9 cellular contexts compared by ENCODE assay signal in the genomic region with DNA sequence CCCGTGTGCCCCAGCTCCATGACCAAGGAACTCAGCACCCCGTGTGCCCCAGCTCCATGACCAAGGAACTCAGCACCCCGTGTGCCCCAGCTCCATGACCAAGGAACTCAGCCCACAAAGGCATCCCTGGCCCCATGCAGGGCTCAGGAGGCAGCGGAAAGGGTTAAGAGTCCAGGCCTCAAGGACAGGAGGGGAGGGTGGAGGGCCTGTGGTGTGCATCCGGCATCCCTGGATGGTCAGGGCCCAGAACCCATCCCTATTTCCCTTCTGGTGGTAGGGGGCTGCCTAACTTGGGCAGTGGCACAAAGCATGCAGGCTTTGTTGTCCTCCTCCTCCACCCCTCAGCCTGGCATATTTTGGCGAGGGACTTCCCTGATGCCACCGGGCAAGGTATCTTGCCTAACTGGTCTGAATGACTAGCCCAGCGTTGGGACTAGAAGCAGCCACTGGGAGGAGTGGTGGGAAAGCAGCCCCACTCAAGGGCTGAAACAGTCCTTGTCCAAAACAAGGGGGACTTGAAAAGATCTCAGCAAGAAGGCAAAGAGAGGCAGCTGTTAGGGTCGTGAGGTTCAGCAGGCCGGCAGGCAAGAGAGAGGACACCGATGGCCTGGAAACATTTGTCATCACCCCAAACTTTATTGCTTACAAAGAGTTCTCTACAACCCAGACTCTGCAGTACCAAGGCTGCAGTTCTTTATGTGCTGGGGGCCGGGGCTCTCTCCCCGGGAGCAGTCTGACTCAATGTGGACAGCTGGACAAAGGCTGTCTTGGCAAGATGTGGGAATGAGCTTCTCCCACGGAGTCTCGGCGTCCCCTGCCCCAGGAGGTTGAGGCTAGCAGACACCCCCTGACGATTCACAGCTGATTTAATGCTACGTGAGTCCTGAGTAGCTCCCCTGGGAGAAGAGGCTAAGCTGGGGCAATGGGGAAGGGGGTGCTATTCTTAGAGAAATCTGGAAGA. TPM values are rescaled to one million over a fixed set of nuclear protein-coding genes. Genes with fewer than 3 reads are reported as not detected.
DNase-seq lines count a peak whose midpoint lies in the region; ATAC-seq, FAIRE-seq and TF ChIP-seq lines count a peak whose summit lies in the region.
"Had no signal": no experiment of that assay in that cellular context is flagged by ENCODE, and none has a peak within 500 bp of the region (broad histone marks: within the 10 kb centered on the region; RNA-seq: fewer than 3 reads in every experiment).

No MANE protein-coding gene starts in this region.

- H3K27ac ChIP-seq in CD4-positive, CD25-positive, alpha-beta regulatory T cell (ENCODE audit: insufficient read depth, low read length, poor library complexity, severe bottlenecking): peak overlapping the region; percentile 73
- H3K27ac ChIP-seq in H1 (ENCODE audit: low read depth, low read length): no peak overlapping the region

- H3K23me2 ChIP-seq in H1 (ENCODE audit: low read depth, low read length): peaks cover 6% of the 10 kb centered on the region

- H3K4me1 ChIP-seq in CD4-positive, CD25-positive, alpha-beta regulatory T cell (ENCODE audit: control insufficient read depth, insufficient read depth, low read length, poor library complexity, severe bottlenecking): peaks cover 19% of the 10 kb centered on the region
- H3K4me1 ChIP-seq in NT2/D1 (ENCODE audit: insufficient read depth, insufficient read length) (peaks cover 7% of the 10 kb centered on the region), H1 (replicated peaks in 1 of 4; ENCODE audit: control insufficient read depth in 3 of 4, insufficient read depth in 4 of 4, low read length in 3 of 4) (peaks cover 4 to 10% (median 6%) of the 10 kb centered on the region in 4 experiments; a peak in 6 of 7 replicates)

- no peaks in the 10 kb centered on the region for H3K79me1 ChIP-seq in H1 (ENCODE audit: low read depth, low read length)

- H3K36me3 Mint-ChIP-seq in CD4-positive, CD25-positive, alpha-beta regulatory T cell: peaks cover 4% of the 10 kb centered on the region
- peaks cover 0 to 37% (median 0%) of the 10 kb centered on the region in 3 donors for H3K36me3 Mint-ChIP-seq in naive thymus-derived CD8-positive, alpha-beta T cell

- peaks cover 45% of the 10 kb centered on the region for H3K36me3 ChIP-seq in CD4-positive, CD25-positive, alpha-beta regulatory T cell (ENCODE audit: control insufficient read depth, insufficient read depth, low read length)
- H3K36me3 ChIP-seq in NT2/D1 (ENCODE audit: insufficient read depth, insufficient read length, low read length): peaks cover 51% of the 10 kb centered on the region
- H3K36me3 ChIP-seq in H1 (ENCODE audit: control insufficient read depth in 2 of 4, insufficient read depth in 4 of 4, low read length in 3 of 4): peaks cover 0 to 4% (median 1%) of the 10 kb centered on the region in 4 experiments; a peak in 3 of 8 replicates

- H3K4ac ChIP-seq in H1 (replicated peaks; ENCODE audit: insufficient read length, low read depth, low read length): no peak overlapping the region

- H3K4me1 Mint-ChIP-seq in CD4-positive, CD25-positive, alpha-beta regulatory T cell: peaks cover 0 to 36% (median 21%) of the 10 kb centered on the region in 4 donors
- H3K4me1 Mint-ChIP-seq in naive thymus-derived CD8-positive, alpha-beta T cell: peaks cover 19 to 36% (median 31%) of the 10 kb centered on the region in 4 donors

- H3K14ac ChIP-seq in H1 (ENCODE audit: insufficient read length): no peak overlapping the region

- H3K4me2 ChIP-seq in H1 (ENCODE audit: insufficient read depth in 1 of 2, low read depth in 2 of 2, low read length in 2 of 2): peak overlapping the region; percentile 85 to 92

- no peak overlapping the region for H2BK20ac ChIP-seq in H1 (ENCODE audit: low read length)

- peak overlapping the region; percentile 75; the same call in 1 of the 2 replicates for H2BK12ac ChIP-seq in H1 (ENCODE audit: low read depth, low read length)

- no peaks in the 10 kb centered on the region for H3K9me3 Mint-ChIP-seq in CD4-positive, CD25-positive, alpha-beta regulatory T cell
- no peaks in the 10 kb centered on the region for H3K9me3 Mint-ChIP-seq in naive thymus-derived CD8-positive, alpha-beta T cell

- H4K5ac ChIP-seq in H1 (ENCODE audit: insufficient read length, low read depth, low read length): no peak overlapping the region

- H3K9ac ChIP-seq in NT2/D1 (ENCODE audit: insufficient read length, low read depth) (peak overlapping the region; percentile 76), H1 (replicated peaks in 1 of 4; ENCODE audit: extremely low read depth in 1 of 4, low read depth in 3 of 4, low read length in 3 of 4) (peak overlapping the region in 3 of 4 experiments; percentile 34 to 63 (median 54); a peak in 3 of 7 replicates)

- H4K8ac ChIP-seq in H1 (ENCODE audit: extremely low read depth, insufficient read depth, low read length): peak overlapping the region; percentile 23; the same call in 1 of the 2 replicates

- FAIRE-seq in H1 (lab: Jason Lieb, UNC): no peak

- POLR2A ChIA-PET in H1 (lab: Charles Lee; ENCODE audit: partially characterized antibody): interaction anchor here (0.7 to 1.5 kb wide), 4 partner anchors 14 to 125 kb away, joined by 3 to 5 read pairs (median 4); partner anchors contain the start of gene FMNL1
- POLR2A ChIA-PET in naive thymus-derived CD8-positive, alpha-beta T cell (lab: Charles Lee): interaction anchor here (0.6 to 47.5 kb wide), 6 partner anchors 11 to 54 kb away, joined by 3 to 1514 read pairs (median 4); partner anchors contain the start of genes FMNL1 and MAP3K14

- 76% methylated on average over 18 of the region's 18 CpGs; no CpG with 5 or more reads in 1 of the 2 experiments for WGBS in H1 (ENCODE audit: extremely low coverage in 1 of 2, insufficient coverage in 1 of 2, insufficient read length in 1 of 2, insufficient replicate concordance in 2 of 2, low coverage in 1 of 2, low lambda C conversion rate in 2 of 2, missing lambda C conversion rate in 1 of 2), 2 experiments

- DNase-seq in CD4-positive, CD25-positive, alpha-beta regulatory T cell: no peak
- DNase-seq in NT2/D1 (ENCODE audit: low read depth, low spot score) (no peak), H1 (ENCODE audit: low read depth in 1 of 2, low spot score in 2 of 2) (peak in 1 of 2 experiments; percentile 57), NCI-H1048 (lab: John Stamatoyannopoulos, UW) (no peak), GM10266 (ENCODE audit: extremely low spot score) (no peak), A172 (ENCODE audit: low spot score) (no peak)
- peak in 1 of 10 donors; percentile 43 for DNase-seq in naive thymus-derived CD8-positive, alpha-beta T cell
- DNase-seq: NCI-H524 treated with DMSO at 0.1 percent for 48 hours had no signal

- no peak for TF ChIP-seq RAD21 in H1 (IDR thresholded peaks at IDR 0.05 in 1 of 2, conservative IDR thresholded peaks at IDR 0.05 in 1 of 2; ENCODE audit: low read depth in 2 of 2, low read length in 2 of 2)

- no peak overlapping the region for H2AFZ ChIP-seq in H1 (ENCODE audit: low read length)

- H2BK15ac ChIP-seq in H1 (ENCODE audit: low read length): no peak overlapping the region

- CTCF ChIA-PET in H1 (lab: Charles Lee; ENCODE audit: partially characterized antibody): interaction anchor here (0.6 to 29.1 kb wide), 8 partner anchors 9 to 127 kb away, joined by 3 to 579 read pairs (median 5); no protein-coding TSS in a partner anchor

- TF ChIP-seq CTCF in H1 (IDR thresholded peaks at IDR 0.05; ENCODE audit: control extremely low read depth in 1 of 3, insufficient read depth in 1 of 3, low read depth in 1 of 3, low read length in 3 of 3) (peak in 1 of 3 experiments; percentile 10; a peak in 1 of 4 replicates), GM10266 (IDR thresholded peaks at IDR 0.05; ENCODE audit: control insufficient read depth, insufficient read depth, low read depth, missing control alignments) (no peak)

- no peaks in the 10 kb centered on the region for H3K79me2 ChIP-seq in H1 (ENCODE audit: control insufficient read depth in 1 of 2, insufficient read depth in 2 of 2, low read length in 2 of 2)

- H3K27ac Mint-ChIP-seq in CD4-positive, CD25-positive, alpha-beta regulatory T cell: peak overlapping the region; percentile 52 to 88 (median 59)
- H3K27ac Mint-ChIP-seq in naive thymus-derived CD8-positive, alpha-beta T cell: peak overlapping the region; percentile 45 to 93 (median 88)

- no peak overlapping the region for H3K56ac ChIP-seq in H1 (replicated peaks; ENCODE audit: insufficient read length, low read depth, low read length)

- H2AK5ac ChIP-seq in H1 (ENCODE audit: low read depth, low read length): no peak overlapping the region

- no peak for TF ChIP-seq POLR2A in H1 (IDR thresholded peaks at IDR 0.05; ENCODE audit: control extremely low read depth in 1 of 2, low read depth in 2 of 2, low read length in 2 of 2)

- no peaks in the 10 kb centered on the region for H3K27me3 Mint-ChIP-seq in CD4-positive, CD25-positive, alpha-beta regulatory T cell
- H3K27me3 Mint-ChIP-seq in naive thymus-derived CD8-positive, alpha-beta T cell: no peaks in the 10 kb centered on the region

- no peak overlapping the region for H3K4me3 ChIP-seq in CD4-positive, CD25-positive, alpha-beta regulatory T cell (ENCODE audit: low read depth, low read length)
- H3K4me3 ChIP-seq in NT2/D1 (ENCODE audit: insufficient read length, low read depth) (peak overlapping the region; percentile 37), H1 (ENCODE audit: extremely low read depth in 1 of 4, insufficient read depth in 2 of 4, low read depth in 3 of 4, low read length in 4 of 4) (peak overlapping the region; percentile 52 to 69 (median 60); a peak in 6 of 8 replicates)

- peak overlapping the region; percentile 32 to 89 (median 76) for H3K4me3 Mint-ChIP-seq in CD4-positive, CD25-positive, alpha-beta regulatory T cell
- peak overlapping the region; percentile 78 to 91 (median 84) for H3K4me3 Mint-ChIP-seq in naive thymus-derived CD8-positive, alpha-beta T cell

- no peaks in the 10 kb centered on the region for H4K20me1 ChIP-seq in H1 (replicated peaks in 1 of 2; ENCODE audit: control insufficient read depth in 1 of 2, insufficient read depth in 2 of 2, low read length in 2 of 2)

- H2BK120ac ChIP-seq in H1 (replicated peaks; ENCODE audit: low read depth, low read length): no peak overlapping the region

- no peak overlapping the region for H2BK5ac ChIP-seq in H1 (ENCODE audit: low read depth, low read length)

- H3K18ac ChIP-seq in H1 (ENCODE audit: extremely low read depth, low read length): 0 out of 2 replicates have a peak overlapping the region, but pooled peaks have one; percentile 17

- H3K27me3 ChIP-seq in CD4-positive, CD25-positive, alpha-beta regulatory T cell (ENCODE audit: control insufficient read depth, insufficient read depth, low read length): no peaks in the 10 kb centered on the region
- peaks cover 8% of the 10 kb centered on the region for H3K27me3 ChIP-seq in NT2/D1 (ENCODE audit: insufficient read depth, insufficient read length)
- H3K27me3 ChIP-seq in H1 (replicated peaks in 1 of 4; ENCODE audit: control insufficient read depth in 3 of 4, extremely low read depth in 1 of 4, insufficient read depth in 3 of 4, low read length in 3 of 4): peaks cover 0 to 5% (median 2%) of the 10 kb centered on the region in 4 experiments; a peak in 3 of 7 replicates

- H3K23ac ChIP-seq in H1 (ENCODE audit: insufficient read length): no peak overlapping the region

- TF ChIP-seq EP300 in H1 (IDR thresholded peaks at IDR 0.05; ENCODE audit: borderline replicate concordance in 1 of 2, low read depth in 2 of 2, low read length in 2 of 2): no peak

- ATAC-seq in CD4-positive, CD25-positive, alpha-beta regulatory T cell (ENCODE audit: low read depth in 2 of 2): no peak
- ATAC-seq in naive thymus-derived CD8-positive, alpha-beta T cell: no peak
- ATAC-seq in GM18502 (IDR thresholded peaks at IDR 0.05; ENCODE audit: poor library complexity, unreplicated experiment): no peak

- no peak overlapping the region for H4K91ac ChIP-seq in H1 (replicated peaks; ENCODE audit: insufficient read length, low read length)

- H3K9me3 ChIP-seq in CD4-positive, CD25-positive, alpha-beta regulatory T cell (ENCODE audit: control insufficient read depth in 2 of 2, low read length in 2 of 2): no peaks in the 10 kb centered on the region
- no peaks in the 10 kb centered on the region for H3K9me3 ChIP-seq in NT2/D1 (ENCODE audit: insufficient read depth, low read length)
- no peaks in the 10 kb centered on the region for H3K9me3 ChIP-seq in H1 (ENCODE audit: insufficient read depth in 2 of 2, low read depth in 1 of 2, low read length in 1 of 2)

RNA-seq across cellular contexts. Expression of gene SPATA32, which starts 0.9 kb away (rescaled TPM):
- total RNA-seq in CD4-positive, CD25-positive, alpha-beta regulatory T cell: 0.20 TPM
- under 1 TPM in 2 of 4 donors, not detected in 2; 0.36 to 0.60 TPM for polyA plus RNA-seq in CD4-positive, CD25-positive, alpha-beta regulatory T cell
- total RNA-seq in H1 (2021; fragmentation: NEBNext Ultra II Directional; extraction: Animal tissue kit (Norgen Biotek cat#: 25700)): not detected in 2 replicates
- polyA plus RNA-seq in H1 (2011; rRNA removed): 0.11 and 0.24 TPM in 2 replicates
- 0.19 TPM for polyA plus RNA-seq in H1 (2011; cell fraction: cytosol; rRNA removed)
- polyA plus RNA-seq in H1 (2011; cell fraction: nucleus; rRNA removed): 0.31 TPM
- polyA plus RNA-seq in H1 (2012, experiment 1 of 2): 0.15 to 0.52 TPM (median 0.28 TPM) in 3 of 4 replicates, not detected in the other
- polyA plus RNA-seq in H1 (2012, experiment 2 of 2): 0.13 TPM
- not detected for polyA plus RNA-seq in H1 (2013, experiment 1 of 2)
- polyA plus RNA-seq in H1 (2013, experiment 2 of 2): 0.06 TPM
- polyA minus RNA-seq in H1 (2011; rRNA and poly(A)+ RNA removed): 0.27 and 0.38 TPM in 2 replicates
- not detected for polyA minus RNA-seq in H1 (2011; cell fraction: cytosol; rRNA and poly(A)+ RNA removed)
- polyA minus RNA-seq in H1 (2011; cell fraction: nucleus; rRNA and poly(A)+ RNA removed): not detected
- total RNA-seq in naive thymus-derived CD8-positive, alpha-beta T cell: under 1 TPM; 0.47 to 0.75 TPM
- under 1 TPM; 0.30 to 0.81 (median 0.44) TPM for polyA plus RNA-seq in naive thymus-derived CD8-positive, alpha-beta T cell
- not detected in 2 replicates for total RNA-seq in A172 (2014; rRNA removed; shearing (Covaris generic))

RNA-seq across cellular contexts. Expression of gene FMNL1, which starts 41.1 kb away (rescaled TPM):
- total RNA-seq in CD4-positive, CD25-positive, alpha-beta regulatory T cell: 575 TPM
- polyA plus RNA-seq in CD4-positive, CD25-positive, alpha-beta regulatory T cell: 10 to 100 TPM; 22.8 to 28.5 (median 24.7) TPM
- 8.6 and 9.8 TPM in 2 replicates for total RNA-seq in H1 (2021; fragmentation: NEBNext Ultra II Directional; extraction: Animal tissue kit (Norgen Biotek cat#: 25700))
- polyA plus RNA-seq in H1 (2011; rRNA removed): 2.5 and 5.3 TPM in 2 replicates
- 3.5 TPM for polyA plus RNA-seq in H1 (2011; cell fraction: cytosol; rRNA removed)
- polyA plus RNA-seq in H1 (2011; cell fraction: nucleus; rRNA removed): 17.2 TPM
- 6.9 to 11.7 TPM (median 8.4 TPM) in 4 replicates for polyA plus RNA-seq in H1 (2012, experiment 1 of 2)
- polyA plus RNA-seq in H1 (2012, experiment 2 of 2): 7.1 TPM
- 6.8 TPM for polyA plus RNA-seq in H1 (2013, experiment 1 of 2)
- polyA plus RNA-seq in H1 (2013, experiment 2 of 2): 7.0 TPM
- polyA minus RNA-seq in H1 (2011; rRNA and poly(A)+ RNA removed): 1.9 and 2.8 TPM in 2 replicates
- polyA minus RNA-seq in H1 (2011; cell fraction: cytosol; rRNA and poly(A)+ RNA removed): 3.7 TPM
- polyA minus RNA-seq in H1 (2011; cell fraction: nucleus; rRNA and poly(A)+ RNA removed): 6.9 TPM
- total RNA-seq in naive thymus-derived CD8-positive, alpha-beta T cell: 100 to 1,000 TPM; 383 to 394 TPM
- polyA plus RNA-seq in naive thymus-derived CD8-positive, alpha-beta T cell: 10 to 100 TPM; 18.0 to 35.5 (median 21.5) TPM
- 36.3 and 44.8 TPM in 2 replicates for total RNA-seq in A172 (2014; rRNA removed; shearing (Covaris generic))

RNA-seq across cellular contexts. Expression of gene MAP3K14, which starts 54.0 kb away (rescaled TPM):
- total RNA-seq in CD4-positive, CD25-positive, alpha-beta regulatory T cell: 61.3 TPM
- 1 to 10 TPM; 5.9 to 7.9 (median 6.7) TPM for polyA plus RNA-seq in CD4-positive, CD25-positive, alpha-beta regulatory T cell
- total RNA-seq in H1 (2021; fragmentation: NEBNext Ultra II Directional; extraction: Animal tissue kit (Norgen Biotek cat#: 25700)): 6.1 and 6.7 TPM in 2 replicates
- 5.2 and 6.4 TPM in 2 replicates for polyA plus RNA-seq in H1 (2011; rRNA removed)
- 4.3 TPM for polyA plus RNA-seq in H1 (2011; cell fraction: cytosol; rRNA removed)
- 9.5 TPM for polyA plus RNA-seq in H1 (2011; cell fraction: nucleus; rRNA removed)
- polyA plus RNA-seq in H1 (2012, experiment 1 of 2): 5.2 to 7.2 TPM (median 7.0 TPM) in 4 replicates
- polyA plus RNA-seq in H1 (2012, experiment 2 of 2): 6.0 TPM
- polyA plus RNA-seq in H1 (2013, experiment 1 of 2): 3.5 TPM
- 3.3 TPM for polyA plus RNA-seq in H1 (2013, experiment 2 of 2)
- 3.9 and 4.4 TPM in 2 replicates for polyA minus RNA-seq in H1 (2011; rRNA and poly(A)+ RNA removed)
- 3.0 TPM for polyA minus RNA-seq in H1 (2011; cell fraction: cytosol; rRNA and poly(A)+ RNA removed)
- 5.4 TPM for polyA minus RNA-seq in H1 (2011; cell fraction: nucleus; rRNA and poly(A)+ RNA removed)
- 10 to 100 TPM; 37.6 to 37.8 TPM for total RNA-seq in naive thymus-derived CD8-positive, alpha-beta T cell
- 1 to 10 TPM in 2 of 3 donors, under 1 TPM in 1; 0.73 to 7.2 (median 1.8) TPM for polyA plus RNA-seq in naive thymus-derived CD8-positive, alpha-beta T cell
- 24.8 and 35.5 TPM in 2 replicates for total RNA-seq in A172 (2014; rRNA removed; shearing (Covaris generic))
